Comparison of ENCODE assay signal across 8 cellular contexts in the genomic region with DNA sequence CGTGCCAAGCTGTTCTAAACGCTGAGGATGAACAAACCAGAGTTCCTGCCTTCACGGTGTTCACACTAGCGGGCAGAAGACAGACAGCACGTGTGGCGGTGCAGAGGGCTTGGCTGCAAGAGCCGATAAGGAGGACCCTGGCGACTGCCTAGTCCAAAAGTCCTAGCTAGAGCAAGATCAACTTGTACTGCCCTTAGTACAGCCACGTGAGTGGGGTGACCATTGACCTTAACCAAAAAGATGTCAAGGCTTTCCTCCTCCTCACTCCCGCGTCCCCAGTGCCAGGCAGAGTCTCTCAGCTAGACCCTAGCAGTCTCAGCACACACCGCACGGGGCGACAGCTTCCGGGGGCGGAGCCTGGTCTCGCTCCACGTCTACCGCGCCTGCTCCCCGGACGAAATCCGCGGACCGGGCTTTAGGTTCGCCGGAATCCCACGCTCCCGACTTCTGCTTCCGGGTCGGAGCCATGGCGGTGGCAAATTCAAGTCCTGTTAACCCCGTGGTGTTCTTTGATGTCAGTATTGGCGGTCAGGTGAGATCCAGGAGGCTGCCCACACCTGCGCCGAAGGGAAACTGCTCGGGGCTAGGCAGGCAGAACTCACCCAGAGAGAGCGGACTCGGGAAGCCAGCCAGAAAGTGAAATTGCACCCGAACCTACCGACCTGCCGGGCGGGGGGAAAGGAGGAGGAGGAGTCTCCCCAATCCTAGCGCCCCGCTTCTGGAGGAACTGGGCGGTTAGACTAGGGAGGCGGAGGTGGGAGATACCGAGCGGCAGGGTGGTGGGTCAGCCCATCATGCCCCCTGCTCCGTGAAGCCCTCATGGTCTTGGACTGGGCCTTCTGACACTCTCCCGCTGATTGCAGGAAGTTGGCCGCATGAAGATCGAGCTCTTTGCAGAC. TPM values are rescaled to one million over a fixed set of nuclear protein-coding genes. Genes with fewer than 3 reads are reported as not detected.
DNase-seq lines count a peak whose midpoint lies in the region; ATAC-seq and TF ChIP-seq lines count a peak whose summit lies in the region.

PPIH (plus strand) TSS at position 443 of the 899 bp plus-strand sequence; CDS start at position 467, 24 bp downstream.

- peak within 1 kb of the TSS; percentile 72 for H3K4me3 ChIP-seq in KMS-11 (IDR thresholded peaks at IDR 0.05; ENCODE audit: insufficient read depth, low read depth, low read length)
- peak within 1 kb of the TSS; percentile 57 to 80 (median 75) for H3K4me3 ChIP-seq in Peyer's patch
- peak within 1 kb of the TSS; percentile 69 to 89 for H3K4me3 ChIP-seq in muscle layer of colon (ENCODE audit: low read depth in 1 of 2, low read length in 2 of 2)

- ATAC-seq in GM21723 (IDR thresholded peaks at IDR 0.05; ENCODE audit: unreplicated experiment) = peak; percentile 95
- ATAC-seq in esophagus mucosa = peak; percentile 98

- TF ChIP-seq CTCF in KMS-11 (conservative IDR thresholded peaks at IDR 0.05; ENCODE audit: low read depth, low read length) = no peak
- TF ChIP-seq CTCF in Peyer's patch (IDR thresholded peaks at IDR 0.05) = peak in 4 of 6 experiments; percentile 25 to 68 (median 54)

- no peaks in the 10 kb centered on the region for H3K27me3 ChIP-seq in KMS-11 (ENCODE audit: insufficient read depth, low read depth)
- no peaks in the 10 kb centered on the region for H3K27me3 ChIP-seq in Peyer's patch
- no peaks in the 10 kb centered on the region for H3K27me3 ChIP-seq in muscle layer of colon (ENCODE audit: control insufficient read depth in 1 of 2, insufficient read depth in 2 of 2, low read length in 2 of 2)

- peak in 1 of 2 donors; percentile 41 for TF ChIP-seq POLR2A in Peyer's patch (IDR thresholded peaks at IDR 0.05)

- H3K9ac ChIP-seq in KMS-11 (peak within 1 kb of the TSS; percentile 83), muscle layer of colon (ENCODE audit: low read length) (peak within 1 kb of the TSS; percentile 65)

- peaks cover 41% of the 10 kb centered on the region; the same call in 1 of the 2 replicates for H3K79me2 ChIP-seq in KMS-11 (ENCODE audit: insufficient read depth, low read depth)

- H4K20me1 ChIP-seq in KMS-11 (ENCODE audit: insufficient read depth) = no peaks in the 10 kb centered on the region

- H3K4me1 ChIP-seq in KMS-11 (ENCODE audit: low read depth, poor library complexity, severe bottlenecking) (peaks cover 44% of the 10 kb centered on the region), Peyer's patch (peaks cover 0 to 16% (median 11%) of the 10 kb centered on the region in 4 donors), muscle layer of colon (ENCODE audit: insufficient read depth, low read length) (peaks cover 9% of the 10 kb centered on the region)

- peak within 1 kb of the TSS; percentile 72 for H3K27ac ChIP-seq in KMS-11
- peak within 1 kb of the TSS; percentile 78 to 83 (median 82) for H3K27ac ChIP-seq in Peyer's patch
- H3K27ac ChIP-seq in muscle layer of colon (ENCODE audit: low read depth, low read length) = peak within 1 kb of the TSS; percentile 86

- H3K4me2 ChIP-seq in KMS-11 = peak within 1 kb of the TSS; percentile 81

- H3K36me3 ChIP-seq in KMS-11 (ENCODE audit: insufficient read depth) = peaks cover 5% of the 10 kb centered on the region; the same call in 1 of the 2 replicates
- peaks cover 0 to 11% (median 0%) of the 10 kb centered on the region in 3 donors for H3K36me3 ChIP-seq in Peyer's patch
- H3K36me3 ChIP-seq in muscle layer of colon (ENCODE audit: insufficient read depth, low read length) = peaks cover 7% of the 10 kb centered on the region

- H3K9me3 ChIP-seq in Peyer's patch (no peaks in the 10 kb centered on the region), muscle layer of colon (ENCODE audit: low read length) (no peaks in the 10 kb centered on the region)

- peak; percentile 94 for DNase-seq in DMS79 treated with DMSO at 0.1 percent for 48 hours (lab: John Stamatoyannopoulos, UW)
- peak; percentile 95 to 98 (median 97) for DNase-seq in Peyer's patch
- DNase-seq in activated T-cell treated with anti-CD3 and anti-CD28 coated beads, Interleukin-2, amount 50 U/mL, for 48 hours = peak; percentile 94 to 97
- DNase-seq in stimulated activated CD8-positive, alpha-beta memory T cell treated with anti-CD3 and anti-CD28 coated beads, Interleukin-7, amount 100 ng/mL, for 24 hours (ENCODE audit: low read depth) = peak; percentile 91

- peak within 1 kb of the TSS; percentile 95 for H2AFZ ChIP-seq in KMS-11 (ENCODE audit: low read depth)

RNA-seq across cellular contexts. Expression of gene PPIH, which starts in this region (rescaled TPM):
- 10 to 100 TPM; 15.1 to 41.7 (median 26.1) TPM for total RNA-seq in Peyer's patch
- total RNA-seq in esophagus mucosa = 42.6 TPM

Comparison
In these comparisons a context has a peak if more than half of its experiments do, and no peak if none do; other contexts are left out.
1. Peak in every context shown above with its lines: DNase-seq, ATAC-seq, H3K4me3 ChIP-seq and H3K27ac ChIP-seq.